In the genomic region with DNA sequence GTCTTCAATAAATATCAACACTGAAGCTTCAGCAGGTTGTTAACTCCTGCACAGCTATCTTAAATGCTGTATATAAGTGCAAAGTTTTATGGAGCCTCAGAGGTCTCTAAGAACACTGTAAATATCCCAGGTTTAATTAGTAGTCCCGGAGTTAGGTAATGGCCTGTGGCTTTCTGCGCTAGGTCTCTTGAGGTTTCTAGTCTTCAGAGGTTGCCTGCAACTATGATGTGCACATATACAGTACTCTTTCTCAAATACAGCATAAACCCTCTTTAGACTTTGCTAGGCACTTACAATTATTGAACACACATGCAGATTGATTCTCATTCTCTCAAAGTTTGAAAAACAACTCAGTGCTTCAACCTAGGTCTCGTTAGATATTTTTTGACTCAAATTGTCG, we compare ENCODE assay signal across 9 cellular contexts. TPM values are rescaled to one million over a fixed set of nuclear protein-coding genes. Genes with fewer than 3 reads are reported as not detected.
DNase-seq lines count a peak whose midpoint lies in the region; ATAC-seq and TF ChIP-seq lines count a peak whose summit lies in the region.
"Had no signal": no experiment of that assay in that cellular context is flagged by ENCODE, and none has a peak within 500 bp of the region (broad histone marks: within the 10 kb centered on the region; RNA-seq: fewer than 3 reads in every experiment).

No MANE protein-coding gene starts in this region.

- H3K9me3 Mint-ChIP-seq in CD4-positive, CD25-positive, alpha-beta regulatory T cell: peaks cover 0 to 3% (median 0%) of the 10 kb centered on the region in 7 donors
- no peaks in the 10 kb centered on the region for H3K9me3 Mint-ChIP-seq in natural killer cell treated with Interleukin-12 subunit alpha and Interleukin-12 subunit beta and Interleukin-15 and Interleukin-18, amount 100 ng/mL, for 72 hours

- no peak for ATAC-seq in CD4-positive, CD25-positive, alpha-beta regulatory T cell (ENCODE audit: low read depth in 2 of 2)
- ATAC-seq in natural killer cell treated with Interleukin-12 subunit alpha and Interleukin-12 subunit beta and Interleukin-15 and Interleukin-18, amount 100 ng/mL, for 72 hours: no peak

- no peaks in the 10 kb centered on the region for H3K36me3 Mint-ChIP-seq in CD4-positive, CD25-positive, alpha-beta regulatory T cell
- peaks cover 7% of the 10 kb centered on the region for H3K36me3 Mint-ChIP-seq in natural killer cell treated with Interleukin-12 subunit alpha and Interleukin-12 subunit beta and Interleukin-15 and Interleukin-18, amount 100 ng/mL, for 72 hours

- in situ Hi-C loops in HAP-1 (cut with MboI; ENCODE audit: low sequenced_read_pairs): no loop called here

- H3K4me1 ChIP-seq in CD4-positive, CD25-positive, alpha-beta regulatory T cell (ENCODE audit: control insufficient read depth, insufficient read depth, low read length, poor library complexity, severe bottlenecking): peaks cover 34% of the 10 kb centered on the region
- peaks cover 4% of the 10 kb centered on the region; the same call in 1 of the 2 replicates for H3K4me1 ChIP-seq in HAP-1

- peaks cover 22 to 28% (median 25%) of the 10 kb centered on the region in 4 donors for H3K4me1 Mint-ChIP-seq in CD4-positive, CD25-positive, alpha-beta regulatory T cell
- H3K4me1 Mint-ChIP-seq in natural killer cell treated with Interleukin-12 subunit alpha and Interleukin-12 subunit beta and Interleukin-15 and Interleukin-18, amount 100 ng/mL, for 72 hours (ENCODE audit: low read depth in 2 of 2): peaks cover 40% of the 10 kb centered on the region in 2 donors

- H3K9me3 ChIP-seq in CD4-positive, CD25-positive, alpha-beta regulatory T cell (ENCODE audit: control insufficient read depth in 2 of 2, low read length in 2 of 2): no peaks in the 10 kb centered on the region
- H3K9me3 ChIP-seq in HAP-1: no peaks in the 10 kb centered on the region

- peak overlapping the region; percentile 96 to 99 (median 97) for H3K27ac Mint-ChIP-seq in CD4-positive, CD25-positive, alpha-beta regulatory T cell
- H3K27ac Mint-ChIP-seq in natural killer cell treated with Interleukin-12 subunit alpha and Interleukin-12 subunit beta and Interleukin-15 and Interleukin-18, amount 100 ng/mL, for 72 hours: peak overlapping the region; percentile 93

- peak overlapping the region; percentile 96 to 98 (median 97) for H3K4me3 Mint-ChIP-seq in CD4-positive, CD25-positive, alpha-beta regulatory T cell
- H3K4me3 Mint-ChIP-seq in natural killer cell treated with Interleukin-12 subunit alpha and Interleukin-12 subunit beta and Interleukin-15 and Interleukin-18, amount 100 ng/mL, for 72 hours: peak overlapping the region; percentile 99

- peak overlapping the region; percentile 93 for H3K4me3 ChIP-seq in CD4-positive, CD25-positive, alpha-beta regulatory T cell (ENCODE audit: low read depth, low read length)
- H3K4me3 ChIP-seq in LNCaP clone FGC (ENCODE audit: low read depth, low read length) (peak overlapping the region; percentile 86; the same call in 1 of the 2 replicates), HAP-1 (no peak overlapping the region)

- no peaks in the 10 kb centered on the region for H3K36me3 ChIP-seq in CD4-positive, CD25-positive, alpha-beta regulatory T cell (ENCODE audit: control insufficient read depth, insufficient read depth, low read length)
- no peaks in the 10 kb centered on the region for H3K36me3 ChIP-seq in HAP-1 (replicated peaks)

- peaks cover 16% of the 10 kb centered on the region for H3K27me3 Mint-ChIP-seq in CD4-positive, CD25-positive, alpha-beta regulatory T cell
- no peaks in the 10 kb centered on the region for H3K27me3 Mint-ChIP-seq in natural killer cell treated with Interleukin-12 subunit alpha and Interleukin-12 subunit beta and Interleukin-15 and Interleukin-18, amount 100 ng/mL, for 72 hours

- no peaks in the 10 kb centered on the region for H3K27me3 ChIP-seq in CD4-positive, CD25-positive, alpha-beta regulatory T cell (ENCODE audit: control insufficient read depth, insufficient read depth, low read length)
- H3K27me3 ChIP-seq in HAP-1 (ENCODE audit: low read depth): no peaks in the 10 kb centered on the region

- no peak for TF ChIP-seq CTCF in LNCaP clone FGC (IDR thresholded peaks at IDR 0.05; ENCODE audit: control insufficient read depth, extremely low read depth, insufficient read depth)

- H3K27ac ChIP-seq in CD4-positive, CD25-positive, alpha-beta regulatory T cell (ENCODE audit: insufficient read depth, low read length, poor library complexity, severe bottlenecking): peak overlapping the region; percentile 90
- H3K27ac ChIP-seq in caudate nucleus (ENCODE audit: low read depth, low read length): peak overlapping the region; percentile 86

- no peak for DNase-seq in CD4-positive, CD25-positive, alpha-beta regulatory T cell
- DNase-seq in LNCaP clone FGC (ENCODE audit: low read depth) (no peak), caudate nucleus (lab: John Stamatoyannopoulos, UW) (no peak), HAP-1 (ENCODE audit: low spot score in 2 of 2) (no peak), HUDEP-2 (lab: John Stamatoyannopoulos, UW; ENCODE audit: unreplicated experiment in 76 of 76) (no peak), pons (ENCODE audit: low spot score) (no peak)
- no peak for DNase-seq in natural killer cell treated with Interleukin-12 subunit alpha and Interleukin-12 subunit beta and Interleukin-15 and Interleukin-18, amount 100 ng/mL, for 72 hours (ENCODE audit: low spot score)
- DNase-seq in effector CD4-positive, alpha-beta T cell: no peak
- DNase-seq: activated CD4-positive, alpha-beta T cell treated with anti-CD3 and anti-CD28 coated beads for 1 hour had no signal

RNA-seq across cellular contexts. Expression of gene KLLN, which starts 2.3 kb away (rescaled TPM):
- total RNA-seq in CD4-positive, CD25-positive, alpha-beta regulatory T cell: 0.54 TPM
- under 1 TPM; 0.05 to 0.67 (median 0.17) TPM for polyA plus RNA-seq in CD4-positive, CD25-positive, alpha-beta regulatory T cell
- total RNA-seq in natural killer cell treated with Interleukin-12 subunit alpha and Interleukin-12 subunit beta and Interleukin-15 and Interleukin-18, amount 100 ng/mL, for 72 hours: under 1 TPM; 0.17 to 0.52 TPM

RNA-seq across cellular contexts. Expression of gene PTEN, which starts 2.4 kb away (rescaled TPM):
- total RNA-seq in CD4-positive, CD25-positive, alpha-beta regulatory T cell: 99.2 TPM
- 10 to 100 TPM; 25.9 to 31.2 (median 28.5) TPM for polyA plus RNA-seq in CD4-positive, CD25-positive, alpha-beta regulatory T cell
- total RNA-seq in natural killer cell treated with Interleukin-12 subunit alpha and Interleukin-12 subunit beta and Interleukin-15 and Interleukin-18, amount 100 ng/mL, for 72 hours: 10 to 100 TPM; 49.8 to 75.3 TPM

RNA-seq across cellular contexts. Expression of gene ATAD1, which starts 43.0 kb away (rescaled TPM):
- 33.1 TPM for total RNA-seq in CD4-positive, CD25-positive, alpha-beta regulatory T cell
- 10 to 100 TPM; 31.5 to 50.1 (median 38.8) TPM for polyA plus RNA-seq in CD4-positive, CD25-positive, alpha-beta regulatory T cell
- 10 to 100 TPM; 48.3 to 65.2 TPM for total RNA-seq in natural killer cell treated with Interleukin-12 subunit alpha and Interleukin-12 subunit beta and Interleukin-15 and Interleukin-18, amount 100 ng/mL, for 72 hours
